ENCODE assay signal across 13 cellular contexts in genomic region chr1:25744636-25745425, GRCh38. TPM values are rescaled to one million over a fixed set of nuclear protein-coding genes. Genes with fewer than 3 reads are reported as not detected.
DNase-seq lines count a peak whose midpoint lies in the region; ATAC-seq and TF ChIP-seq lines count a peak whose summit lies in the region.
"Had no signal": no experiment of that assay in that cellular context is flagged by ENCODE, and none has a peak within 500 bp of the region (broad histone marks: within the 10 kb centered on the region; RNA-seq: fewer than 3 reads in every experiment).

No MANE protein-coding gene starts in this region.

- H3K9me3 ChIP-seq in naive thymus-derived CD4-positive, alpha-beta T cell (ENCODE audit: control insufficient read depth in 2 of 3, low read length in 3 of 3): no peaks in the 10 kb centered on the region
- no peaks in the 10 kb centered on the region for H3K9me3 ChIP-seq in tibial artery

- H3K27ac ChIP-seq in naive thymus-derived CD4-positive, alpha-beta T cell (ENCODE audit: low read depth, low read length): peak overlapping the region; percentile 30
- peak overlapping the region; percentile 81 to 89 for H3K27ac ChIP-seq in tibial artery
- H3K27ac ChIP-seq: brain microvascular endothelial cell, epithelial cell of prostate had no signal

- H3K4me3 Mint-ChIP-seq in activated T-cell treated with anti-CD3 and anti-CD28 coated beads, Interleukin-2, amount 50 U/mL, for 24 hours: no peak overlapping the region
- H3K4me3 Mint-ChIP-seq in chondrocyte (ENCODE audit: unreplicated experiment): no peak overlapping the region
- H3K4me3 Mint-ChIP-seq in naive thymus-derived CD4-positive, alpha-beta T cell: no peak overlapping the region
- no peak overlapping the region for H3K4me3 Mint-ChIP-seq in activated CD4-positive, alpha-beta T cell treated with anti-CD3 and anti-CD28 coated beads, Interleukin-2, amount 10 ng/mL, durations not matched to agents 24 days and 14 days
- H3K4me3 Mint-ChIP-seq: H9 had no signal

- no peaks in the 10 kb centered on the region for H3K9me3 Mint-ChIP-seq in activated T-cell treated with anti-CD3 and anti-CD28 coated beads, Interleukin-2, amount 50 U/mL, for 24 hours
- H3K9me3 Mint-ChIP-seq in chondrocyte (ENCODE audit: low read depth): no peaks in the 10 kb centered on the region
- H3K9me3 Mint-ChIP-seq in naive thymus-derived CD4-positive, alpha-beta T cell: peaks cover 0 to 1% (median 0%) of the 10 kb centered on the region in 11 donors
- no peaks in the 10 kb centered on the region for H3K9me3 Mint-ChIP-seq in activated CD4-positive, alpha-beta T cell treated with anti-CD3 and anti-CD28 coated beads, Interleukin-2, amount 10 ng/mL, durations not matched to agents 24 days and 14 days
- H3K9me3 Mint-ChIP-seq: H9 had no signal

- H3K4me3 ChIP-seq in naive thymus-derived CD4-positive, alpha-beta T cell (ENCODE audit: low read length): no peak overlapping the region
- H3K4me3 ChIP-seq in tibial artery: no peak overlapping the region

- intact Hi-C loops in naive thymus-derived CD4-positive, alpha-beta T cell (cut with micrococcal nuclease): no loop called here
- intact Hi-C loops in tibial artery (cut with DNase I; ENCODE audit: low total_unique reads): loop anchor here (2.0 to 5.0 kb wide), 2 partner anchors 43 to 130 kb away; no protein-coding TSS in a partner anchor
- intact Hi-C loops in activated CD4-positive, alpha-beta T cell treated with anti-CD3 and anti-CD28 coated beads, Interleukin-2, amount 10 ng/mL, durations not matched to agents 24 days and 14 days (cut with micrococcal nuclease): no loop called here

- H3K27ac Mint-ChIP-seq in activated T-cell treated with anti-CD3 and anti-CD28 coated beads, Interleukin-2, amount 50 U/mL, for 24 hours: peak overlapping the region; percentile 11
- peak overlapping the region; percentile 87 for H3K27ac Mint-ChIP-seq in chondrocyte (ENCODE audit: unreplicated experiment)
- H3K27ac Mint-ChIP-seq in naive thymus-derived CD4-positive, alpha-beta T cell: peak overlapping the region in 8 of 9 donors; percentile 51 to 84 (median 76)
- no peak overlapping the region for H3K27ac Mint-ChIP-seq in activated CD4-positive, alpha-beta T cell treated with anti-CD3 and anti-CD28 coated beads, Interleukin-2, amount 10 ng/mL, durations not matched to agents 24 days and 14 days

- peaks cover 0 to 44% (median 7%) of the 10 kb centered on the region in 3 experiments for H3K36me3 ChIP-seq in naive thymus-derived CD4-positive, alpha-beta T cell (ENCODE audit: control insufficient read depth in 2 of 3, insufficient read depth in 3 of 3, low read length in 3 of 3)
- no peaks in the 10 kb centered on the region for H3K36me3 ChIP-seq in tibial artery
- H3K36me3 ChIP-seq: brain microvascular endothelial cell had no signal

- no peak for DNase-seq in activated T-cell treated with anti-CD3 and anti-CD28 coated beads, Interleukin-2, amount 50 U/mL, for 24 hours
- DNase-seq in activated T-cell treated with anti-CD3 and anti-CD28 coated beads, Interleukin-2, amount 50 U/mL, for 48 hours: no peak
- DNase-seq in chondrocyte (ENCODE audit: low spot score): no peak
- DNase-seq in naive thymus-derived CD4-positive, alpha-beta T cell: no peak
- no peak for DNase-seq in tibial artery
- no peak for DNase-seq in activated CD4-positive, alpha-beta T cell treated with anti-CD3 and anti-CD28 coated beads, Interleukin-2, amount 10 ng/mL, durations not matched to agents 24 days and 14 days
- DNase-seq: NCI-H1436 treated with DMSO at 0.1 percent for 48 hours, SIG-M5 had no signal

- no peaks in the 10 kb centered on the region for H3K27me3 ChIP-seq in naive thymus-derived CD4-positive, alpha-beta T cell (ENCODE audit: control insufficient read depth in 2 of 2, insufficient read depth in 2 of 2, low read length in 2 of 2)
- no peaks in the 10 kb centered on the region for H3K27me3 ChIP-seq in tibial artery

- no peak for ATAC-seq in naive thymus-derived CD4-positive, alpha-beta T cell
- ATAC-seq in GM18861 (IDR thresholded peaks at IDR 0.05; ENCODE audit: unreplicated experiment): no peak
- ATAC-seq in HG03108 (IDR thresholded peaks at IDR 0.05; ENCODE audit: unreplicated experiment): no peak

- H3K4me1 ChIP-seq in naive thymus-derived CD4-positive, alpha-beta T cell (ENCODE audit: control insufficient read depth in 2 of 2, insufficient read depth in 2 of 2, low read length in 2 of 2): peaks cover 0 to 16% of the 10 kb centered on the region in 2 donors
- peaks cover 7 to 33% (median 29%) of the 10 kb centered on the region in 4 donors for H3K4me1 ChIP-seq in tibial artery

- POLR2A ChIA-PET in naive thymus-derived CD4-positive, alpha-beta T cell (lab: Charles Lee): interaction anchor here (1.1 to 1.3 kb wide), 2 partner anchors 11 to 90 kb away, joined by 3 read pairs; no protein-coding TSS in a partner anchor

- TF ChIP-seq CTCF in chondrocyte (IDR thresholded peaks at IDR 0.05) (no peak), tibial artery (IDR thresholded peaks at IDR 0.05) (no peak)

- H3K27me3 Mint-ChIP-seq in activated T-cell treated with anti-CD3 and anti-CD28 coated beads, Interleukin-2, amount 50 U/mL, for 24 hours: no peaks in the 10 kb centered on the region
- H3K27me3 Mint-ChIP-seq in chondrocyte (ENCODE audit: low read depth): peaks cover 8% of the 10 kb centered on the region
- H3K27me3 Mint-ChIP-seq in naive thymus-derived CD4-positive, alpha-beta T cell: peaks cover 0 to 21% (median 0%) of the 10 kb centered on the region in 5 donors
- peaks cover 20% of the 10 kb centered on the region for H3K27me3 Mint-ChIP-seq in activated CD4-positive, alpha-beta T cell treated with anti-CD3 and anti-CD28 coated beads, Interleukin-2, amount 10 ng/mL, durations not matched to agents 24 days and 14 days

- H3K36me3 Mint-ChIP-seq in activated T-cell treated with anti-CD3 and anti-CD28 coated beads, Interleukin-2, amount 50 U/mL, for 24 hours (ENCODE audit: low read depth): no peaks in the 10 kb centered on the region
- peaks cover 6% of the 10 kb centered on the region for H3K36me3 Mint-ChIP-seq in chondrocyte (ENCODE audit: low read depth)
- H3K36me3 Mint-ChIP-seq in naive thymus-derived CD4-positive, alpha-beta T cell: peaks cover 0 to 15% (median 5%) of the 10 kb centered on the region in 5 donors
- no peaks in the 10 kb centered on the region for H3K36me3 Mint-ChIP-seq in activated CD4-positive, alpha-beta T cell treated with anti-CD3 and anti-CD28 coated beads, Interleukin-2, amount 10 ng/mL, durations not matched to agents 24 days and 14 days (ENCODE audit: low read depth)

- peaks cover 7% of the 10 kb centered on the region for H3K4me1 Mint-ChIP-seq in activated T-cell treated with anti-CD3 and anti-CD28 coated beads, Interleukin-2, amount 50 U/mL, for 24 hours (ENCODE audit: low read depth)
- H3K4me1 Mint-ChIP-seq in chondrocyte (ENCODE audit: low read depth): peaks cover 19% of the 10 kb centered on the region
- peaks cover 0 to 63% (median 50%) of the 10 kb centered on the region in 7 donors for H3K4me1 Mint-ChIP-seq in naive thymus-derived CD4-positive, alpha-beta T cell
- H3K4me1 Mint-ChIP-seq in activated CD4-positive, alpha-beta T cell treated with anti-CD3 and anti-CD28 coated beads, Interleukin-2, amount 10 ng/mL, durations not matched to agents 24 days and 14 days: no peaks in the 10 kb centered on the region

- CTCF ChIA-PET in naive thymus-derived CD4-positive, alpha-beta T cell (lab: Charles Lee): interaction anchor here (0.6 kb wide), 2 partner anchors 79 to 87 kb away, joined by 3 to 6 read pairs; no protein-coding TSS in a partner anchor

RNA-seq across cellular contexts. Expression of gene SELENON, which starts 55.2 kb away (rescaled TPM):
- total RNA-seq in chondrocyte: 77.0 to 99.5 TPM (median 95.7 TPM) in 3 replicates
- total RNA-seq in naive thymus-derived CD4-positive, alpha-beta T cell: 10 to 100 TPM; 11.9 to 27.7 (median 25.8) TPM
- polyA plus RNA-seq in naive thymus-derived CD4-positive, alpha-beta T cell: 1 to 10 TPM; 2.6 to 5.6 TPM
- 8.2 and 9.9 TPM in 2 replicates for total RNA-seq in activated CD4-positive, alpha-beta T cell treated with anti-CD3 and anti-CD28 coated beads, Interleukin-2, amount 10 ng/mL, durations not matched to agents 24 days and 14 days
